27 cellular contexts compared by ENCODE assay signal in the genomic region with DNA sequence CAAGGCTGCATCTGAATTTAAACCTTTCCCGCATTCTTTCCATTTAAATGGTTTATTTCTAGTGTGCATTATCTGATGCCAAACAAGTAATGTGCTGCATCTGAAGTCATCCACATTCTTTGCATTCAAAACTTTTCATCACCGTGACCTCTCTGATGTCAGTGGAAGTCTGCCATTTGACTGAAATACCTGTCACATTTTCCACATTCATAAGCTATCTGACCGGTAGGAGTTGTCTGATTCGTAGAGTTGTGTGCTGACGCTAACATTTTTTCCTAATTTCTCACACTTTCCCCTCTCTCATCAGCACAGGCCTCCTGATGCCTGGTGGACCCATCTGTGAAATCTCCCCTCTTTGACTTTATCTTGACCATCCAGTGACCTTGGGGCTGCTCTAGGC.
DNase-seq lines count a peak whose midpoint lies in the region; ATAC-seq and TF ChIP-seq lines count a peak whose summit lies in the region.
"Had no signal": no experiment of that assay in that cellular context is flagged by ENCODE, and none has a peak within 500 bp of the region (broad histone marks: within the 10 kb centered on the region; RNA-seq: fewer than 3 reads in every experiment).

No MANE protein-coding gene starts in this region.

- H3K4me3 ChIP-seq in astrocyte of the spinal cord (ENCODE audit: low read depth, low read length) (no peak overlapping the region), MG63 (no peak overlapping the region), GM23338 (no peak overlapping the region)
- H3K4me3 ChIP-seq: A549, ascending aorta, tibial nerve had no signal

- H3K27ac ChIP-seq in GM23338 (ENCODE audit: low read depth), result no peak overlapping the region
- H3K27ac ChIP-seq: A549, ascending aorta, KMS-11, tibial nerve had no signal

- H3K27me3 Mint-ChIP-seq in type B pancreatic cell, result no peaks in the 10 kb centered on the region
- H3K27me3 Mint-ChIP-seq in GM23338 (ENCODE audit: insufficient read depth, low read depth, poor library complexity), result peaks cover 4% of the 10 kb centered on the region

- H3K27me3 ChIP-seq in MG63, result no peaks in the 10 kb centered on the region; the same call in none of the 2 replicates
- no peaks in the 10 kb centered on the region for H3K27me3 ChIP-seq in GM23338 (ENCODE audit: insufficient read depth)
- H3K27me3 ChIP-seq: ascending aorta, tibial nerve had no signal

- no peak for DNase-seq in left cardiac atrium
- no peak for DNase-seq in Right ventricle myocardium inferior (ENCODE audit: missing footprints)
- peak; percentile 38 for DNase-seq in astrocyte of the spinal cord (ENCODE audit: low read depth, low spot score)
- DNase-seq in iris pigment epithelial cell (ENCODE audit: low read depth), result peak; percentile 88
- DNase-seq in type B pancreatic cell (ENCODE audit: extremely low spot score, unreplicated experiment), result no peak
- DNase-seq in OCI-M2 (lab: John Stamatoyannopoulos, UW; ENCODE audit: unreplicated experiment), result no peak
- no peak for DNase-seq in MG63
- no peak for DNase-seq in GM23338 (ENCODE audit: low spot score)
- DNase-seq: activated CD4-positive, alpha-beta memory T cell treated with anti-CD3 and anti-CD28 coated beads, Interleukin-2, amount 10 ng/mL, durations not matched to agents 7 days and 5 days; activated CD8-positive, alpha-beta memory T cell treated with anti-CD3 and anti-CD28 coated beads, Interleukin-2, amount 50 U/mL, for 48 hours; activated naive CD4-positive, alpha-beta T cell treated with anti-CD3 and anti-CD28 coated beads, Interleukin-2, amount 50 U/mL, for 16 hours; DMS153; effector memory CD8-positive, alpha-beta T cell; left ventricle myocardium superior; midbrain; naive thymus-derived CD4-positive, alpha-beta T cell; NCI-H1417; NCI-H2081 treated with DMSO at 0.1 percent for 48 hours; occipital lobe; RPMI8226; small intestine had no signal

- H3K4me3 Mint-ChIP-seq in type B pancreatic cell, result no peak overlapping the region
- H3K4me3 Mint-ChIP-seq in GM23338, result no peak overlapping the region
- H3K4me3 Mint-ChIP-seq: activated CD4-positive, alpha-beta memory T cell treated with anti-CD3 and anti-CD28 coated beads, Interleukin-2, amount 10 ng/mL, durations not matched to agents 7 days and 5 days; B cell; effector memory CD8-positive, alpha-beta T cell; naive thymus-derived CD4-positive, alpha-beta T cell had no signal

- H3K36me3 ChIP-seq in MG63, result no peaks in the 10 kb centered on the region
- H3K36me3 ChIP-seq in GM23338 (ENCODE audit: insufficient read depth), result no peaks in the 10 kb centered on the region
- H3K36me3 ChIP-seq: ascending aorta, tibial nerve had no signal

- no peaks in the 10 kb centered on the region; the same call in 1 of the 2 replicates for H3K9me2 ChIP-seq in GM23338 (ENCODE audit: insufficient read depth)

- H3K79me2 ChIP-seq in GM23338 (replicated peaks; ENCODE audit: insufficient read depth), result no peaks in the 10 kb centered on the region

- H3K27ac Mint-ChIP-seq in type B pancreatic cell (peak overlapping the region; percentile 3), GM23338 (no peak overlapping the region)
- H3K27ac Mint-ChIP-seq: activated CD4-positive, alpha-beta memory T cell treated with anti-CD3 and anti-CD28 coated beads, Interleukin-2, amount 10 ng/mL, durations not matched to agents 7 days and 5 days; B cell; effector memory CD8-positive, alpha-beta T cell; naive thymus-derived CD4-positive, alpha-beta T cell had no signal

- H3K4me2 ChIP-seq in GM23338, result no peak overlapping the region
- H3K4me2 ChIP-seq: A549, KMS-11 had no signal

- H4K20me1 ChIP-seq in GM23338 (replicated peaks; ENCODE audit: insufficient read depth), result no peaks in the 10 kb centered on the region

- H3K4me1 ChIP-seq in GM23338 (ENCODE audit: insufficient read depth), result peaks cover 12% of the 10 kb centered on the region
- H3K4me1 ChIP-seq: ascending aorta had no signal

- H3K9me3 ChIP-seq in MG63, result no peaks in the 10 kb centered on the region
- H3K9me3 ChIP-seq: A549, ascending aorta, tibial nerve had no signal

- H3K4me1 Mint-ChIP-seq in type B pancreatic cell (ENCODE audit: unreplicated experiment) (peaks cover 17% of the 10 kb centered on the region), GM23338 (peaks cover 24% of the 10 kb centered on the region)
- H3K4me1 Mint-ChIP-seq: B cell had no signal

- intact Hi-C loops in left cardiac atrium (cut with DNase I) (no loop called here), Right ventricle myocardium inferior (cut with DNase I) (no loop called here)

- H3K36me3 Mint-ChIP-seq in type B pancreatic cell, result no peaks in the 10 kb centered on the region
- no peaks in the 10 kb centered on the region for H3K36me3 Mint-ChIP-seq in GM23338 (ENCODE audit: low read depth)
- H3K36me3 Mint-ChIP-seq: naive thymus-derived CD4-positive, alpha-beta T cell had no signal

- H2AFZ ChIP-seq in GM23338, result no peak overlapping the region

- peak; percentile 30 to 92 for ATAC-seq in left cardiac atrium
- ATAC-seq in Right ventricle myocardium inferior, result no peak
- no peak for ATAC-seq in GM23338
- ATAC-seq: A549; effector memory CD8-positive, alpha-beta T cell; HCT116; left ventricle myocardium superior; naive thymus-derived CD4-positive, alpha-beta T cell had no signal

- in situ Hi-C loops in astrocyte of the spinal cord (cut with HindIII; ENCODE audit: low sequenced_read_pairs), result no loop called here

- H3K9me3 Mint-ChIP-seq in type B pancreatic cell, result no peaks in the 10 kb centered on the region
- H3K9me3 Mint-ChIP-seq in GM23338, result no peaks in the 10 kb centered on the region
- H3K9me3 Mint-ChIP-seq: activated CD4-positive, alpha-beta memory T cell treated with anti-CD3 and anti-CD28 coated beads, Interleukin-2, amount 10 ng/mL, durations not matched to agents 7 days and 5 days; effector memory CD8-positive, alpha-beta T cell had no signal

- H3F3A ChIP-seq in GM23338 (replicated peaks; ENCODE audit: low read depth), result no peaks in the 10 kb centered on the region

- TF ChIP-seq CTCF in astrocyte of the spinal cord (IDR thresholded peaks at IDR 0.05; ENCODE audit: low read depth, low read length), result no peak
- no peak for TF ChIP-seq CTCF in type B pancreatic cell (conservative IDR thresholded peaks at IDR 0.05)
- TF ChIP-seq CTCF in GM23338 (conservative IDR thresholded peaks at IDR 0.05; ENCODE audit: low read depth in 2 of 2), result no peak

TF ChIP-seq in GM23338, 12 proteins besides CTCF, POLR2A, EP300 and RAD21 (continues in another document):
- TF ChIP-seq NANOG (IDR thresholded peaks at IDR 0.05; ENCODE audit: borderline replicate concordance) (no peak), ZNF114 (CRISPR knock-in tag; IDR thresholded peaks at IDR 0.05) (no peak), EZH2 (IDR thresholded peaks at IDR 0.05; ENCODE audit: low read depth, unreplicated experiment) (no peak), EZH2phosphoT487 (IDR thresholded peaks at IDR 0.05; ENCODE audit: unreplicated experiment) (no peak), STAT1 (IDR thresholded peaks at IDR 0.05; ENCODE audit: unreplicated experiment) (no peak)
- TF ChIP-seq, protein P1, sequence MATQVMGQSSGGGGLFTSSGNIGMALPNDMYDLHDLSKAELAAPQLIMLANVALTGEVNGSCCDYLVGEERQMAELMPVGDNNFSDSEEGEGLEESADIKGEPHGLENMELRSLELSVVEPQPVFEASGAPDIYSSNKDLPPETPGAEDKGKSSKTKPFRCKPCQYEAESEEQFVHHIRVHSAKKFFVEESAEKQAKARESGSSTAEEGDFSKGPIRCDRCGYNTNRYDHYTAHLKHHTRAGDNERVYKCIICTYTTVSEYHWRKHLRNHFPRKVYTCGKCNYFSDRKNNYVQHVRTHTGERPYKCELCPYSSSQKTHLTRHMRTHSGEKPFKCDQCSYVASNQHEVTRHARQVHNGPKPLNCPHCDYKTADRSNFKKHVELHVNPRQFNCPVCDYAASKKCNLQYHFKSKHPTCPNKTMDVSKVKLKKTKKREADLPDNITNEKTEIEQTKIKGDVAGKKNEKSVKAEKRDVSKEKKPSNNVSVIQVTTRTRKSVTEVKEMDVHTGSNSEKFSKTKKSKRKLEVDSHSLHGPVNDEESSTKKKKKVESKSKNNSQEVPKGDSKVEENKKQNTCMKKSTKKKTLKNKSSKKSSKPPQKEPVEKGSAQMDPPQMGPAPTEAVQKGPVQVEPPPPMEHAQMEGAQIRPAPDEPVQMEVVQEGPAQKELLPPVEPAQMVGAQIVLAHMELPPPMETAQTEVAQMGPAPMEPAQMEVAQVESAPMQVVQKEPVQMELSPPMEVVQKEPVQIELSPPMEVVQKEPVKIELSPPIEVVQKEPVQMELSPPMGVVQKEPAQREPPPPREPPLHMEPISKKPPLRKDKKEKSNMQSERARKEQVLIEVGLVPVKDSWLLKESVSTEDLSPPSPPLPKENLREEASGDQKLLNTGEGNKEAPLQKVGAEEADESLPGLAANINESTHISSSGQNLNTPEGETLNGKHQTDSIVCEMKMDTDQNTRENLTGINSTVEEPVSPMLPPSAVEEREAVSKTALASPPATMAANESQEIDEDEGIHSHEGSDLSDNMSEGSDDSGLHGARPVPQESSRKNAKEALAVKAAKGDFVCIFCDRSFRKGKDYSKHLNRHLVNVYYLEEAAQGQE (IDR thresholded peaks at IDR 0.05; ENCODE audit: unreplicated experiment), result no peak

Comparison
In these comparisons a context has a peak if more than half of its experiments do, and no peak if none do; other contexts are left out.
1. ATAC-seq: peak in left cardiac atrium (2 of 2); none in Right ventricle myocardium inferior (single experiment) and GM23338 (single experiment).
2. DNase-seq: peak in astrocyte of the spinal cord (single experiment) and iris pigment epithelial cell (single experiment); none in left cardiac atrium (single experiment), Right ventricle myocardium inferior (single experiment), type B pancreatic cell (single experiment), OCI-M2 (single experiment), MG63 (single experiment) and GM23338 (single experiment).